In the genomic region with DNA sequence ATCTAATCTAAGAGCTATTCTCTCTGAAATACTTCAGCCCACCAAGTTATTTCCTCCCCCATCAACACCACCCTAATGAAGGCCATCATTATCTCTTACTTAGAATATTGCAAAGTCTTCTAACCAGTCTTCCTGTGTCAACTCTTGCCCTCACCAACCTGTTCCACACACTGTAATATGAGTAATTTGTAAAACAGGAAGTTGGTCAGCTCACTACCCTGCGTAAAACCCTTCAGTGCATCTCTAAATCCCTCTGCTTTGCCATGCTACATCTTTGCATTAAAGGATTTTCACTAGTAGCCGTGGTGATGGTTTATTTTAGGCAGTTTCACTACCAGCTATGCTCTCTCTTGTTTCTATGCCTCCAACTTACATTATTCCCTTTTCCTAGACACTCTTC, we compare ENCODE assay signal across 9 cellular contexts.
DNase-seq lines count a peak whose midpoint lies in the region; ATAC-seq, FAIRE-seq and TF ChIP-seq lines count a peak whose summit lies in the region.
"Had no signal": no experiment of that assay in that cellular context is flagged by ENCODE, and none has a peak within 500 bp of the region (broad histone marks: within the 10 kb centered on the region; RNA-seq: fewer than 3 reads in every experiment).

No MANE protein-coding gene starts in this region.

- H3K36me3 ChIP-seq in esophagus muscularis mucosa (no peaks in the 10 kb centered on the region), sigmoid colon (no peaks in the 10 kb centered on the region)

- peak; percentile 94 for FAIRE-seq in GM12891 (lab: Jason Lieb, UNC)

- TF ChIP-seq POLR2A in GM12891 (IDR thresholded peaks at IDR 0.05; ENCODE audit: low read depth, low read length) (no peak), esophagus muscularis mucosa (IDR thresholded peaks at IDR 0.05; ENCODE audit: low read depth) (no peak), sigmoid colon (IDR thresholded peaks at IDR 0.05) (no peak)

- no peak overlapping the region for H3K27ac ChIP-seq in esophagus muscularis mucosa (replicated peaks in 1 of 4)
- H3K27ac ChIP-seq in sigmoid colon: no peak overlapping the region

- no peak overlapping the region for H3K4me3 ChIP-seq in esophagus muscularis mucosa
- H3K4me3 ChIP-seq in sigmoid colon: no peak overlapping the region
- H3K4me3 ChIP-seq: lung had no signal

- TF ChIP-seq EP300 in esophagus muscularis mucosa (IDR thresholded peaks at IDR 0.05) (no peak), sigmoid colon (IDR thresholded peaks at IDR 0.05) (no peak)

- no peaks in the 10 kb centered on the region for H3K36me3 Mint-ChIP-seq in activated naive CD4-positive, alpha-beta T cell treated with anti-CD3 and anti-CD28 coated beads, Interleukin-2, amount 50 U/mL, for 72 hours

- no peak overlapping the region for H3K27ac Mint-ChIP-seq in activated naive CD4-positive, alpha-beta T cell treated with anti-CD3 and anti-CD28 coated beads, Interleukin-2, amount 50 U/mL, for 72 hours

- no peaks in the 10 kb centered on the region for H3K4me1 ChIP-seq in esophagus muscularis mucosa
- no peaks in the 10 kb centered on the region for H3K4me1 ChIP-seq in sigmoid colon

- TF ChIP-seq CTCF in esophagus muscularis mucosa (IDR thresholded peaks at IDR 0.05) (no peak), sigmoid colon (IDR thresholded peaks at IDR 0.05) (no peak)

- H3K9me3 ChIP-seq in esophagus muscularis mucosa (no peaks in the 10 kb centered on the region), sigmoid colon (no peaks in the 10 kb centered on the region)

- WGBS in esophagus muscularis mucosa: 70% methylated on average over 2 of the region's 2 CpGs
- 59 to 80% methylated on average over 2 of the region's 2 CpGs for WGBS in sigmoid colon, 2 donors

- H3K27me3 ChIP-seq in esophagus muscularis mucosa (no peaks in the 10 kb centered on the region), sigmoid colon (no peaks in the 10 kb centered on the region)

- H3K9me3 Mint-ChIP-seq in activated naive CD4-positive, alpha-beta T cell treated with anti-CD3 and anti-CD28 coated beads, Interleukin-2, amount 50 U/mL, for 72 hours: no peaks in the 10 kb centered on the region

- ATAC-seq in GM21367 (IDR thresholded peaks at IDR 0.05; ENCODE audit: unreplicated experiment) (peak; percentile 90), HG03442 (IDR thresholded peaks at IDR 0.05; ENCODE audit: unreplicated experiment) (peak; percentile 93)
- ATAC-seq in activated naive CD4-positive, alpha-beta T cell treated with anti-CD3 and anti-CD28 coated beads, Interleukin-2, amount 50 U/mL, for 72 hours: peak; percentile 89 to 94

- DNase-seq in GM12891 (ENCODE audit: insufficient read length, low spot score): peak; percentile 5
- DNase-seq in activated naive CD4-positive, alpha-beta T cell treated with anti-CD3 and anti-CD28 coated beads, Interleukin-2, amount 50 U/mL, for 72 hours (ENCODE audit: low spot score in 2 of 2): peak in 1 of 2 donors; percentile 5
- no peak for DNase-seq in esophagus muscularis mucosa (ENCODE audit: extremely low spot score)
- no peak for DNase-seq in sigmoid colon
- DNase-seq in cardiac septum (ENCODE audit: low spot score): no peak
- DNase-seq in cerebellar cortex (ENCODE audit: low spot score): no peak

- intact Hi-C loops in esophagus muscularis mucosa (cut with DNase I): no loop called here
- intact Hi-C loops in sigmoid colon (cut with DNase I): no loop called here
- intact Hi-C loops in cardiac septum (cut with DNase I): loop anchor here (5.0 kb wide), 1 partner anchor 69 kb away; a partner anchor contains a TSS

TF ChIP-seq in GM12891, 5 proteins besides CTCF, POLR2A, EP300 and RAD21:
- TF ChIP-seq POLR2AphosphoS5 (IDR thresholded peaks at IDR 0.05; ENCODE audit: low read depth, low read length): no peak
- TF ChIP-seq SPI1 (IDR thresholded peaks at IDR 0.05; ENCODE audit: low read depth, low read length): peak; percentile 66; the same call in 1 of the 2 replicates
